17 cellular contexts compared by ENCODE assay signal in genomic region chr12:57515468-57515933, GRCh38. TPM values are rescaled to one million over a fixed set of nuclear protein-coding genes. Genes with fewer than 3 reads are reported as not detected.
A peak's percentile ranks its signal among the peaks of the same experiment; 100 is the strongest.
DNase-seq lines count a peak whose midpoint lies in the region; ATAC-seq and TF ChIP-seq lines count a peak whose summit lies in the region.
"Had no signal": no experiment of that assay in that cellular context is flagged by ENCODE, and none has a peak within 500 bp of the region (broad histone marks: within the 10 kb centered on the region; RNA-seq: fewer than 3 reads in every experiment).

No MANE protein-coding gene starts in this region.

- DNase-seq in stimulated activated naive CD8-positive, alpha-beta T cell treated with anti-CD3 and anti-CD28 coated beads, Interleukin-15, amount 100 ng/mL, for 72 hours, result no peak
- no peak for DNase-seq in stimulated activated naive CD8-positive, alpha-beta T cell treated with anti-CD3 and anti-CD28 coated beads, Interleukin-15, Interleukin-2, amounts not matched to agents 100 U/mL and 50 U/mL, for 24 hours
- DNase-seq in SK-N-MC (ENCODE audit: low read depth, low spot score), result no peak
- peak; percentile 23 for DNase-seq in fibroblast of the aortic adventitia (ENCODE audit: low read depth)
- no peak for DNase-seq in type B pancreatic cell (ENCODE audit: extremely low spot score, unreplicated experiment)
- DNase-seq in immature natural killer cell, result no peak
- no peak for DNase-seq in NOMO-1 (lab: John Stamatoyannopoulos, UW; ENCODE audit: unreplicated experiment in 2 of 2)
- no peak for DNase-seq in NCI-H146 (lab: John Stamatoyannopoulos, UW)
- DNase-seq: activated CD4-positive, alpha-beta T cell treated with anti-CD3 and anti-CD28 coated beads, Interleukin-2, amount 10 ng/mL, durations not matched to agents 24 days and 14 days; activated T-cell treated with anti-CD3 and anti-CD28 coated beads, Interleukin-2, amount 50 U/mL, for 1 hour; head of caudate nucleus; NCI-H82; posterior cingulate gyrus; small intestine; stimulated activated CD4-positive, alpha-beta T cell treated with anti-CD3 and anti-CD28 coated beads, Interleukin-4, amount 100 ng/mL, for 4 hours had no signal

- H3K9ac ChIP-seq in SK-N-MC (ENCODE audit: insufficient read length), result no peak overlapping the region

- peaks cover 36% of the 10 kb centered on the region for H3K36me3 Mint-ChIP-seq in type B pancreatic cell
- H3K36me3 Mint-ChIP-seq in immature natural killer cell, result peaks cover 12 to 63% (median 30%) of the 10 kb centered on the region in 3 donors

- ATAC-seq in stimulated activated naive CD8-positive, alpha-beta T cell treated with anti-CD3 and anti-CD28 coated beads, Interleukin-15, amount 100 ng/mL, for 72 hours, result no peak
- no peak for ATAC-seq in stimulated activated naive CD8-positive, alpha-beta T cell treated with anti-CD3 and anti-CD28 coated beads, Interleukin-15, Interleukin-2, amounts not matched to agents 100 U/mL and 50 U/mL, for 24 hours
- ATAC-seq: GM12878 had no signal

- peaks cover 62% of the 10 kb centered on the region for H3K4me1 Mint-ChIP-seq in stimulated activated naive CD8-positive, alpha-beta T cell treated with anti-CD3 and anti-CD28 coated beads, Interleukin-15, amount 100 ng/mL, for 72 hours
- peaks cover 14% of the 10 kb centered on the region for H3K4me1 Mint-ChIP-seq in type B pancreatic cell (ENCODE audit: unreplicated experiment)
- peaks cover 27 to 36% of the 10 kb centered on the region in 2 donors for H3K4me1 Mint-ChIP-seq in immature natural killer cell

- TF ChIP-seq CTCF in fibroblast of the aortic adventitia (IDR thresholded peaks at IDR 0.05; ENCODE audit: insufficient read depth, low read length) (no peak), type B pancreatic cell (conservative IDR thresholded peaks at IDR 0.05) (no peak)

- no peaks in the 10 kb centered on the region for H3K9me3 ChIP-seq in SK-N-MC (ENCODE audit: low read depth, low read length)
- H3K9me3 ChIP-seq: suprapubic skin had no signal

- H3K36me3 ChIP-seq in SK-N-MC (ENCODE audit: insufficient read depth, low read length), result peaks cover 95% of the 10 kb centered on the region

- H3K4me3 Mint-ChIP-seq in stimulated activated naive CD8-positive, alpha-beta T cell treated with anti-CD3 and anti-CD28 coated beads, Interleukin-15, amount 100 ng/mL, for 72 hours, result no peak overlapping the region
- no peak overlapping the region for H3K4me3 Mint-ChIP-seq in type B pancreatic cell
- no peak overlapping the region for H3K4me3 Mint-ChIP-seq in immature natural killer cell
- H3K4me3 Mint-ChIP-seq: activated CD4-positive, alpha-beta T cell treated with anti-CD3 and anti-CD28 coated beads, Interleukin-2, amount 10 ng/mL, durations not matched to agents 24 days and 14 days had no signal

- H3K27me3 Mint-ChIP-seq in stimulated activated naive CD8-positive, alpha-beta T cell treated with anti-CD3 and anti-CD28 coated beads, Interleukin-15, amount 100 ng/mL, for 72 hours, result no peaks in the 10 kb centered on the region
- H3K27me3 Mint-ChIP-seq in type B pancreatic cell, result no peaks in the 10 kb centered on the region
- peaks cover 9 to 18% (median 15%) of the 10 kb centered on the region in 3 donors for H3K27me3 Mint-ChIP-seq in immature natural killer cell (ENCODE audit: low read depth in 3 of 3)
- H3K27me3 Mint-ChIP-seq: activated CD4-positive, alpha-beta T cell treated with anti-CD3 and anti-CD28 coated beads, Interleukin-2, amount 10 ng/mL, durations not matched to agents 24 days and 14 days had no signal

- peak overlapping the region; percentile 93 for H3K27ac ChIP-seq in SK-N-MC
- H3K27ac ChIP-seq: suprapubic skin had no signal

- no peaks in the 10 kb centered on the region for H3K9me3 Mint-ChIP-seq in stimulated activated naive CD8-positive, alpha-beta T cell treated with anti-CD3 and anti-CD28 coated beads, Interleukin-15, amount 100 ng/mL, for 72 hours
- no peaks in the 10 kb centered on the region for H3K9me3 Mint-ChIP-seq in type B pancreatic cell
- no peaks in the 10 kb centered on the region for H3K9me3 Mint-ChIP-seq in immature natural killer cell
- H3K9me3 Mint-ChIP-seq: activated CD4-positive, alpha-beta T cell treated with anti-CD3 and anti-CD28 coated beads, Interleukin-2, amount 10 ng/mL, durations not matched to agents 24 days and 14 days had no signal

- peak overlapping the region; percentile 62 to 65 for H3K27ac Mint-ChIP-seq in stimulated activated naive CD8-positive, alpha-beta T cell treated with anti-CD3 and anti-CD28 coated beads, Interleukin-15, amount 100 ng/mL, for 72 hours
- H3K27ac Mint-ChIP-seq in type B pancreatic cell (peak overlapping the region; percentile 75), immature natural killer cell (peak overlapping the region in 2 of 6 donors; percentile 57 to 68)

- H3K4me3 ChIP-seq in SK-N-MC (no peak overlapping the region), fibroblast of the aortic adventitia (ENCODE audit: low read depth, low read length) (no peak overlapping the region)
- H3K4me3 ChIP-seq: GM12878, suprapubic skin had no signal

RNA-seq across cellular contexts. Expression of gene DDIT3, which starts 4.8 kb away (rescaled TPM):
- total RNA-seq in fibroblast of the aortic adventitia (ENCODE audit: low replicate concordance), result 37.7 and 60.3 TPM in 2 replicates
- 17.7 and 32.3 TPM in 2 replicates for total RNA-seq in type B pancreatic cell (ENCODE audit: low replicate concordance)
- polyA plus RNA-seq in immature natural killer cell, result 10 to 100 TPM; 22.8 to 38.8 (median 29.4) TPM

RNA-seq across cellular contexts. Expression of gene MBD6, which starts 7.1 kb away (rescaled TPM):
- total RNA-seq in fibroblast of the aortic adventitia (ENCODE audit: low replicate concordance) (4.2 and 7.6 TPM in 2 replicates), type B pancreatic cell (ENCODE audit: low replicate concordance) (87.5 and 94.7 TPM in 2 replicates)
- 1 to 10 TPM; 1.8 to 5.5 (median 2.7) TPM for polyA plus RNA-seq in immature natural killer cell

RNA-seq across cellular contexts. Expression of gene MARS1, which starts 27.6 kb away (rescaled TPM):
- total RNA-seq in fibroblast of the aortic adventitia (ENCODE audit: low replicate concordance), result 185 and 272 TPM in 2 replicates
- 200 and 211 TPM in 2 replicates for total RNA-seq in type B pancreatic cell (ENCODE audit: low replicate concordance)
- polyA plus RNA-seq in immature natural killer cell, result 100 to 1,000 TPM; 100 to 158 (median 114) TPM

RNA-seq across cellular contexts. Expression of gene DCTN2, which starts 31.5 kb away (rescaled TPM):
- 106 and 140 TPM in 2 replicates for total RNA-seq in fibroblast of the aortic adventitia (ENCODE audit: low replicate concordance)
- 119 and 126 TPM in 2 replicates for total RNA-seq in type B pancreatic cell (ENCODE audit: low replicate concordance)
- polyA plus RNA-seq in immature natural killer cell, result 10 to 100 TPM; 90.2 to 99.0 (median 93.8) TPM

RNA-seq across cellular contexts. Expression of gene KIF5A, which starts 34.3 kb away (rescaled TPM):
- total RNA-seq in fibroblast of the aortic adventitia (ENCODE audit: low replicate concordance), result 0.72 and 1.8 TPM in 2 replicates
- total RNA-seq in type B pancreatic cell (ENCODE audit: low replicate concordance), result 1.4 and 4.4 TPM in 2 replicates
- polyA plus RNA-seq in immature natural killer cell, result not detected

Comparison
In these comparisons a context has a peak if more than half of its experiments do, and no peak if none do; other contexts are left out.
1. RNA of gene MBD6, which starts 7.1 kb away (total RNA-seq): 87.5 to 94.7 TPM in type B pancreatic cell; 4.2 to 7.6 TPM in fibroblast of the aortic adventitia; every median in the first group is over 10 times any median in the second.